In the genomic region with DNA sequence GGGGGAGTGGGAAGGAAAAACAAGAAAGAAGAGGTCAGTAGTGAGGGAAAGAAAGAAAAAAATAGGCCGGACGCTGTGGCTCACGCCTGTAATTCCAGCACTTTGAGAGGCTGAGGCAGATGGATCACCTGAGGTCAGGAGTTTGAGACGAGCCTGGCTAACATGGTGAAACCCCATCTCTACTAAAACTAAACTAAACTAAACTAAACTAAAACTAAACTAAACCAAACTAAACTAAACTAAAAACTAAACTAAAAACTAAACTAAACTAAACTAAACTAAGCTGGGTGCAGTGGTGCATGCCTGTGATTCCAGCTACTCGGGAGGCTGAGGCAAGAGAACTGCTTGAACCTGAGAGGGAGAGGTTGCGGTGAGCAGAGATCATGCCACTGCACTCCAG, we compare ENCODE assay signal across 1 cellular context.
A peak's percentile ranks its signal among the peaks of the same experiment; 100 is the strongest.
TF ChIP-seq lines count a peak whose summit lies in the region.

No MANE protein-coding gene starts in this region.

TF ChIP-seq in K562, 482 proteins besides CTCF, POLR2A, EP300 and RAD21:
- peak; percentile 51; the same call in 1 of the 2 replicates for TF ChIP-seq HMBOX1 (IDR thresholded peaks at IDR 0.05)
TF ChIP-seq in K562: peak in this region for 1; not testable (repeated sequence) for 481.
